15 cellular contexts compared by ENCODE assay signal in the genomic region with DNA sequence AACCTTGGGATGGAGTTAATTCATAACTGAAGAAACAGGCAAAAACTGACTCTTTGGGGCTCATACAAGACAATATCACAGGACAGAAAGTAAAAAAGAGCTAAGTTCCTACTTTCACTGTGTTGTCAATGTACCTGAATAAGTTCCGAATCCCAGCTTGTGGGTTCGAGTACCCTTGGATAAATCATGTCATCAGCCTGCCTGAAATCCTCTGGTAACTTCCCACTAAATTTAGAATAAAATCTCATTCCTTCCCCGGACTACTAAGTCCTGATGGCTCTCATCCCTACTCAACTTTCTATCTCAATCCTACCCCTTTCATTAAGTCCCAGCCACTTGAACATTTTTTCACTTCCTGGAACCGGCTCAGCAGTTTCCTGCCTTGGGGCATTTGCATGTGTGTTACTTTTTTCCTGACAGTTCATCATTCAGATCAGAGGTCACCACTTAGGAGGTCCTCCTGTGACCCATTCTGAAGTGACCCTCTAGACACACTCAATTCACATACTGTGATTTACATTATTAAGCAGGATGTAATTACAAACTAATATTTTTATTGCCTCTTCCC. TPM values are rescaled to one million over a fixed set of nuclear protein-coding genes. Genes with fewer than 3 reads are reported as not detected.
DNase-seq lines count a peak whose midpoint lies in the region; ATAC-seq and TF ChIP-seq lines count a peak whose summit lies in the region.
"Had no signal": no experiment of that assay in that cellular context is flagged by ENCODE, and none has a peak within 500 bp of the region (broad histone marks: within the 10 kb centered on the region; RNA-seq: fewer than 3 reads in every experiment).

No MANE protein-coding gene starts in this region.

- ATAC-seq in GM19035 (IDR thresholded peaks at IDR 0.05; ENCODE audit: unreplicated experiment) (no peak), GM18502 (IDR thresholded peaks at IDR 0.05; ENCODE audit: poor library complexity, unreplicated experiment) (no peak)

- H3K27ac ChIP-seq in CD8-positive, alpha-beta memory T cell (ENCODE audit: low read depth, low read length), result no peak overlapping the region
- peak overlapping the region; percentile 6 for H3K27ac ChIP-seq in mesodermal cell (ENCODE audit: low read depth, low read length, severe bottlenecking)

- H3K4me3 ChIP-seq in CD8-positive, alpha-beta memory T cell (ENCODE audit: low read length), result no peak overlapping the region
- no peak overlapping the region for H3K4me3 ChIP-seq in mesodermal cell (ENCODE audit: extremely low read depth, insufficient read depth, low read length, poor library complexity, severe bottlenecking)
- H3K4me3 ChIP-seq: HAP-1 had no signal

- H3K4me1 ChIP-seq in CD8-positive, alpha-beta memory T cell (ENCODE audit: insufficient read depth, low read length), result peaks cover 9% of the 10 kb centered on the region
- peaks cover 2% of the 10 kb centered on the region for H3K4me1 ChIP-seq in mesodermal cell (ENCODE audit: control insufficient read depth, insufficient read depth, low read length, poor library complexity, severe bottlenecking)

- H3K4me3 Mint-ChIP-seq in CD8-positive, alpha-beta memory T cell, result no peak overlapping the region
- H3K4me3 Mint-ChIP-seq in HFFc6, result no peak overlapping the region
- peak overlapping the region; percentile 1 for H3K4me3 Mint-ChIP-seq in activated T-helper 1 cell treated with anti-CD3 and anti-CD28 coated beads, Interleukin-12 subunit alpha, Interleukin-12 subunit beta, Interleukin-2, Interleukin-4 antibody, amounts not matched to agents 30 ng/mL and 10 ng/mL and 1 ng/mL, durations not matched to agents 14 hours and 24 hours and 36 hours

- POLR2A ChIA-PET in CD8-positive, alpha-beta memory T cell (lab: Charles Lee), result interaction anchor here (0.8 kb wide), 1 partner anchor 12 kb away, joined by 10 read pairs; no protein-coding TSS in a partner anchor

- no peak for TF ChIP-seq CTCF in HFFc6 (IDR thresholded peaks at IDR 0.05)

- H3K36me3 ChIP-seq in CD8-positive, alpha-beta memory T cell (ENCODE audit: insufficient read depth, low read length), result peaks cover 18% of the 10 kb centered on the region
- peaks cover 73% of the 10 kb centered on the region for H3K36me3 ChIP-seq in mesodermal cell (ENCODE audit: control insufficient read depth, insufficient read depth, low read length)

- H3K9me3 ChIP-seq in CD8-positive, alpha-beta memory T cell (ENCODE audit: low read length), result no peaks in the 10 kb centered on the region
- no peaks in the 10 kb centered on the region for H3K9me3 ChIP-seq in mesodermal cell (ENCODE audit: control insufficient read depth, low read length)
- H3K9me3 ChIP-seq: HAP-1 had no signal

- intact Hi-C loops in activated T-helper 1 cell treated with anti-CD3 and anti-CD28 coated beads, Interleukin-12 subunit alpha, Interleukin-12 subunit beta, Interleukin-2, Interleukin-4 antibody, amounts not matched to agents 30 ng/mL and 10 ng/mL and 1 ng/mL, durations not matched to agents 14 hours and 24 hours and 36 hours (cut with micrococcal nuclease), result loop anchor here (1.0 to 5.0 kb wide), 3 partner anchors 12 to 79 kb away; no protein-coding TSS in a partner anchor

- no peak for DNase-seq in CD8-positive, alpha-beta memory T cell
- no peak for DNase-seq in HFFc6
- no peak for DNase-seq in activated T-helper 1 cell treated with anti-CD3 and anti-CD28 coated beads, Interleukin-12 subunit alpha, Interleukin-12 subunit beta, Interleukin-2, Interleukin-4 antibody, amounts not matched to agents 30 ng/mL and 10 ng/mL and 1 ng/mL, durations not matched to agents 14 hours and 24 hours and 36 hours (ENCODE audit: low spot score)
- DNase-seq in effector CD8-positive, alpha-beta T cell (lab: John Stamatoyannopoulos, UW), result no peak
- DNase-seq in stimulated activated CD4-positive, alpha-beta T cell treated with anti-CD3 and anti-CD28 coated beads, Interleukin-4, amount 100 ng/mL, for 24 hours, result no peak
- DNase-seq: activated effector memory CD4-positive, alpha-beta T cell treated with Interleukin-2 at 50 U/mL for 16 hours; NCI-H1105; NCI-H748 treated with DMSO at 0.1 percent for 48 hours; small intestine; stimulated activated CD8-positive, alpha-beta memory T cell treated with anti-CD3 and anti-CD28 coated beads, Interleukin-4, amount 100 ng/mL, for 48 hours; T-helper 9 cell had no signal

- WGBS in mesodermal cell (ENCODE audit: insufficient coverage in 2 of 2), 2 experiments, result 76 to 98% methylated on average over 3 to 4 of the region's 4 CpGs

- peak overlapping the region in 6 of 8 donors; percentile 45 to 87 (median 50) for H3K27ac Mint-ChIP-seq in CD8-positive, alpha-beta memory T cell
- peak overlapping the region; percentile 66; the same call in 1 of the 2 replicates for H3K27ac Mint-ChIP-seq in HFFc6
- peak overlapping the region; percentile 64 for H3K27ac Mint-ChIP-seq in activated T-helper 1 cell treated with anti-CD3 and anti-CD28 coated beads, Interleukin-12 subunit alpha, Interleukin-12 subunit beta, Interleukin-2, Interleukin-4 antibody, amounts not matched to agents 30 ng/mL and 10 ng/mL and 1 ng/mL, durations not matched to agents 14 hours and 24 hours and 36 hours

- peaks cover 22 to 43% (median 28%) of the 10 kb centered on the region in 3 donors for H3K4me1 Mint-ChIP-seq in CD8-positive, alpha-beta memory T cell
- H3K4me1 Mint-ChIP-seq in HFFc6 (ENCODE audit: low read depth), result peaks cover 9% of the 10 kb centered on the region
- peaks cover 31% of the 10 kb centered on the region for H3K4me1 Mint-ChIP-seq in activated T-helper 1 cell treated with anti-CD3 and anti-CD28 coated beads, Interleukin-12 subunit alpha, Interleukin-12 subunit beta, Interleukin-2, Interleukin-4 antibody, amounts not matched to agents 30 ng/mL and 10 ng/mL and 1 ng/mL, durations not matched to agents 14 hours and 24 hours and 36 hours (ENCODE audit: low read depth)

- H3K9me3 Mint-ChIP-seq in CD8-positive, alpha-beta memory T cell, result no peaks in the 10 kb centered on the region
- no peaks in the 10 kb centered on the region for H3K9me3 Mint-ChIP-seq in HFFc6
- H3K9me3 Mint-ChIP-seq in activated T-helper 1 cell treated with anti-CD3 and anti-CD28 coated beads, Interleukin-12 subunit alpha, Interleukin-12 subunit beta, Interleukin-2, Interleukin-4 antibody, amounts not matched to agents 30 ng/mL and 10 ng/mL and 1 ng/mL, durations not matched to agents 14 hours and 24 hours and 36 hours, result no peaks in the 10 kb centered on the region

- peaks cover 4 to 67% (median 12%) of the 10 kb centered on the region in 3 donors for H3K36me3 Mint-ChIP-seq in CD8-positive, alpha-beta memory T cell
- H3K36me3 Mint-ChIP-seq in HFFc6 (ENCODE audit: low read depth), result peaks cover 33% of the 10 kb centered on the region
- peaks cover 39% of the 10 kb centered on the region for H3K36me3 Mint-ChIP-seq in activated T-helper 1 cell treated with anti-CD3 and anti-CD28 coated beads, Interleukin-12 subunit alpha, Interleukin-12 subunit beta, Interleukin-2, Interleukin-4 antibody, amounts not matched to agents 30 ng/mL and 10 ng/mL and 1 ng/mL, durations not matched to agents 14 hours and 24 hours and 36 hours (ENCODE audit: low read depth)

- CTCF ChIA-PET in CD8-positive, alpha-beta memory T cell (lab: Charles Lee), result interaction anchor here (1.7 kb wide), 1 partner anchor 12 kb away, joined by 5 read pairs; no protein-coding TSS in a partner anchor

- H3K27me3 Mint-ChIP-seq in CD8-positive, alpha-beta memory T cell, result no peaks in the 10 kb centered on the region
- H3K27me3 Mint-ChIP-seq in HFFc6 (ENCODE audit: insufficient read depth), result peaks cover 3% of the 10 kb centered on the region
- H3K27me3 Mint-ChIP-seq in activated T-helper 1 cell treated with anti-CD3 and anti-CD28 coated beads, Interleukin-12 subunit alpha, Interleukin-12 subunit beta, Interleukin-2, Interleukin-4 antibody, amounts not matched to agents 30 ng/mL and 10 ng/mL and 1 ng/mL, durations not matched to agents 14 hours and 24 hours and 36 hours (ENCODE audit: insufficient read depth), result no peaks in the 10 kb centered on the region

- H3K27me3 ChIP-seq in CD8-positive, alpha-beta memory T cell (ENCODE audit: insufficient read depth, low read length, poor library complexity, severe bottlenecking), result no peaks in the 10 kb centered on the region

RNA-seq across cellular contexts. Expression of a gene that starts 12.7 kb away (rescaled TPM):
- total RNA-seq in CD8-positive, alpha-beta memory T cell, result 10 to 100 TPM; 87.4 to 88.0 TPM
- polyA plus RNA-seq in CD8-positive, alpha-beta memory T cell, result 188 TPM
- 10 to 100 TPM; 84.2 to 94.7 (median 88.4) TPM for total RNA-seq in HFFc6 (2021; fragmentation: NEBNext Ultra II Directional; extraction: Animal tissue kit (Norgen Biotek cat#: 25700))
- 60.9 and 62.5 TPM in 2 replicates for total RNA-seq in activated T-helper 1 cell treated with anti-CD3 and anti-CD28 coated beads, Interleukin-12 subunit alpha, Interleukin-12 subunit beta, Interleukin-2, Interleukin-4 antibody, amounts not matched to agents 30 ng/mL and 10 ng/mL and 1 ng/mL, durations not matched to agents 14 hours and 24 hours and 36 hours
- polyA plus RNA-seq in mesodermal cell (2013, experiment 1 of 2), result 129 TPM
- 126 TPM for polyA plus RNA-seq in mesodermal cell (2013, experiment 2 of 2)

RNA-seq across cellular contexts. Expression of a gene that starts 12.9 kb away (rescaled TPM):
- 10 to 100 TPM; 13.1 to 13.7 TPM for total RNA-seq in CD8-positive, alpha-beta memory T cell
- 28.4 TPM for polyA plus RNA-seq in CD8-positive, alpha-beta memory T cell
- total RNA-seq in HFFc6 (2021; fragmentation: NEBNext Ultra II Directional; extraction: Animal tissue kit (Norgen Biotek cat#: 25700)), result 1 to 10 TPM; 3.9 to 5.5 (median 4.8) TPM
- total RNA-seq in activated T-helper 1 cell treated with anti-CD3 and anti-CD28 coated beads, Interleukin-12 subunit alpha, Interleukin-12 subunit beta, Interleukin-2, Interleukin-4 antibody, amounts not matched to agents 30 ng/mL and 10 ng/mL and 1 ng/mL, durations not matched to agents 14 hours and 24 hours and 36 hours, result 10.6 and 11.0 TPM in 2 replicates
- polyA plus RNA-seq in mesodermal cell (2013, experiment 1 of 2), result 8.6 TPM
- 7.2 TPM for polyA plus RNA-seq in mesodermal cell (2013, experiment 2 of 2)
